In genomic region chr1:225462714-225463574, GRCh38 we compare ENCODE assay signal across 9 cellular contexts. TPM values are rescaled to one million over a fixed set of nuclear protein-coding genes. Genes with fewer than 3 reads are reported as not detected.
DNase-seq lines count a peak whose midpoint lies in the region; ATAC-seq, FAIRE-seq and TF ChIP-seq lines count a peak whose summit lies in the region.
"Had no signal": no experiment of that assay in that cellular context is flagged by ENCODE, and none has a peak within 500 bp of the region (broad histone marks: within the 10 kb centered on the region; RNA-seq: fewer than 3 reads in every experiment).

No MANE protein-coding gene starts in this region.

- DNase-seq in COR-L47 (lab: John Stamatoyannopoulos, UW) = peak; percentile 95
- DNase-seq in PC-9 = peak in 1 of 2 experiments; percentile 45
- DNase-seq in mesothelial cell of epicardium (ENCODE audit: low spot score in 2 of 2, unreplicated experiment in 2 of 2) = no peak
- no peak for DNase-seq in HK-2 (ENCODE audit: unreplicated experiment)
- DNase-seq in HepG2 (ENCODE audit: low spot score) = no peak
- DNase-seq in head of caudate nucleus = no peak
- DNase-seq in mucosa of gallbladder (ENCODE audit: low spot score) = no peak

- TF ChIP-seq RAD21 in Ishikawa (IDR thresholded peaks at IDR 0.05; ENCODE audit: low read depth) = no peak
- no peak for TF ChIP-seq RAD21 in HepG2 (CRISPR knock-in tag; IDR thresholded peaks at IDR 0.05)

- CTCF ChIA-PET in PC-9 (lab: Charles Lee) = no interaction called here
- CTCF ChIA-PET in HepG2 (lab: Yijun Ruan, JAX; ENCODE audit: low intra/inter-chr PET ratio, low total read pairs) = no interaction called here

- FAIRE-seq in HepG2 (lab: Jason Lieb, UNC) = no peak

- H3K27ac ChIP-seq in PC-9 (no peak overlapping the region), HepG2 (ENCODE audit: extremely low read length, insufficient read depth, low read length) (no peak overlapping the region)
- H3K27ac ChIP-seq: coronary artery had no signal

- BruUV-seq in PC-9 (replicated peaks; lab: Mats Ljungman, UMichigan) (no TSS peak), HepG2 (replicated peaks; lab: Mats Ljungman, UMichigan) (no TSS peak)

- H3K36me3 Mint-ChIP-seq in mesothelial cell of epicardium = no peaks in the 10 kb centered on the region

- H3K27me3 Mint-ChIP-seq in mesothelial cell of epicardium (ENCODE audit: low read depth) = no peaks in the 10 kb centered on the region

- peaks cover 55% of the 10 kb centered on the region for H3F3A ChIP-seq in PC-9 (ENCODE audit: insufficient read depth, low read depth)

- TF ChIP-seq EP300 in Ishikawa (IDR thresholded peaks at IDR 0.05; ENCODE audit: borderline replicate concordance) (no peak), HepG2 (IDR thresholded peaks at IDR 0.05; ENCODE audit: low read depth in 2 of 2, low read length in 2 of 2) (no peak), HepG2 (CRISPR knock-in tag; IDR thresholded peaks at IDR 0.05; ENCODE audit: borderline replicate concordance) (no peak)

- H3K27me3 ChIP-seq in PC-9 (ENCODE audit: insufficient read depth, low read depth) = no peaks in the 10 kb centered on the region
- H3K27me3 ChIP-seq in HepG2 (ENCODE audit: control insufficient read depth in 1 of 2, insufficient read depth in 2 of 2, low read length in 2 of 2) = peaks cover 5 to 46% of the 10 kb centered on the region in 2 experiments; a peak in 3 of 5 replicates

- TF ChIP-seq POLR2A in HepG2 (IDR thresholded peaks at IDR 0.05; ENCODE audit: insufficient read depth in 1 of 2, low read depth in 2 of 2, low read length in 2 of 2) = no peak

- H3K9me2 ChIP-seq in PC-9 (ENCODE audit: insufficient read depth) = no peaks in the 10 kb centered on the region

- H3K79me2 ChIP-seq in PC-9 (ENCODE audit: low read depth) (no peaks in the 10 kb centered on the region), HepG2 (ENCODE audit: insufficient read depth, low read length) (no peaks in the 10 kb centered on the region)

- no peak overlapping the region for H3K4me3 Mint-ChIP-seq in mesothelial cell of epicardium

- POLR2A ChIA-PET in PC-9 (lab: Charles Lee; ENCODE audit: unreplicated experiment) (no interaction called here), HepG2 (lab: Yijun Ruan, JAX) (no interaction called here)

- H2AFZ ChIP-seq in PC-9 (no peak overlapping the region), HepG2 (ENCODE audit: low read length) (no peak overlapping the region)

- WGBS in HepG2 (ENCODE audit: low lambda C conversion rate) = 28% methylated on average over 12 of the region's 15 CpGs

- H3K27ac Mint-ChIP-seq in mesothelial cell of epicardium = peak overlapping the region; percentile 45

- no peak overlapping the region for H3K9ac ChIP-seq in HepG2 (ENCODE audit: insufficient read depth, low read depth, low read length)

- H3K4me2 ChIP-seq in PC-9 = peak overlapping the region; percentile 42
- no peak overlapping the region; the same call in 1 of the 2 replicates for H3K4me2 ChIP-seq in HepG2 (ENCODE audit: low read depth, low read length)

- no peaks in the 10 kb centered on the region for H3K9me3 ChIP-seq in PC-9 (ENCODE audit: insufficient read depth, low read depth)
- H3K9me3 ChIP-seq in HepG2 (ENCODE audit: low read length) = no peaks in the 10 kb centered on the region

- H3K36me3 ChIP-seq in PC-9 (ENCODE audit: low read depth) = no peaks in the 10 kb centered on the region
- H3K36me3 ChIP-seq in HepG2 (replicated peaks in 1 of 2; ENCODE audit: control insufficient read depth in 1 of 2, insufficient read depth in 2 of 2, low read length in 2 of 2) = no peaks in the 10 kb centered on the region

- H3K4me3 ChIP-seq in PC-9 = no peak overlapping the region
- no peak overlapping the region for H3K4me3 ChIP-seq in HepG2 (replicated peaks in 1 of 3; ENCODE audit: insufficient read depth in 1 of 3, low read depth in 2 of 3, low read length in 3 of 3)
- H3K4me3 ChIP-seq: coronary artery had no signal

- peaks cover 30% of the 10 kb centered on the region for H3K4me1 Mint-ChIP-seq in mesothelial cell of epicardium

- intact Hi-C loops in PC-9 (cut with micrococcal nuclease; ENCODE audit: unreplicated experiment) = loop anchor here (5.0 kb wide), 1 partner anchor 849 kb away; no protein-coding TSS in a partner anchor
- intact Hi-C loops in HepG2 (cut with micrococcal nuclease; ENCODE audit: unreplicated experiment) = no loop called here
- intact Hi-C loops in head of caudate nucleus (cut with DNase I) = no loop called here

- H3K9me3 Mint-ChIP-seq in mesothelial cell of epicardium = no peaks in the 10 kb centered on the region

- peaks cover 72% of the 10 kb centered on the region for H3K4me1 ChIP-seq in PC-9 (replicated peaks; ENCODE audit: insufficient read depth)
- peaks cover 47% of the 10 kb centered on the region for H3K4me1 ChIP-seq in HepG2 (ENCODE audit: insufficient read depth, low read length)

- H4K20me1 ChIP-seq in PC-9 (ENCODE audit: insufficient read depth) (no peaks in the 10 kb centered on the region), HepG2 (ENCODE audit: insufficient read depth, low read length) (no peaks in the 10 kb centered on the region)

- no peak for ATAC-seq in HepG2

- TF ChIP-seq CTCF in PC-9 (conservative IDR thresholded peaks at IDR 0.05) (no peak), mesothelial cell of epicardium (IDR thresholded peaks at IDR 0.05; ENCODE audit: unreplicated experiment) (no peak), HepG2 (CRISPR knock-in tag; IDR thresholded peaks at IDR 0.05) (no peak)

- in situ Hi-C loops in HepG2 (cut with HindIII; ENCODE audit: extremely low pct_ligation_motif_present, low pct_unique_long_range_greater_than_20kb) = no loop called here

TF ChIP-seq in Ishikawa, 13 proteins besides CTCF, POLR2A, EP300 and RAD21:
- TF ChIP-seq CREB1 (IDR thresholded peaks at IDR 0.05; ENCODE audit: low read depth) = no peak
- no peak for TF ChIP-seq MAX (IDR thresholded peaks at IDR 0.05)
- TF ChIP-seq USF1 (IDR thresholded peaks at IDR 0.05) = no peak
- TF ChIP-seq NFIC (IDR thresholded peaks at IDR 0.05) = peak; percentile 21; the same call in 1 of the 2 replicates

TF ChIP-seq in HepG2, 621 proteins besides CTCF, POLR2A, EP300 and RAD21 (continues in another document):
- TF ChIP-seq MYNN (CRISPR knock-in tag; IDR thresholded peaks at IDR 0.05; ENCODE audit: low read depth) (no peak), ARNT2 (CRISPR knock-in tag; IDR thresholded peaks at IDR 0.05; ENCODE audit: low read depth) (no peak), HOXA5 (CRISPR knock-in tag; IDR thresholded peaks at IDR 0.05) (no peak), PRMT3 (CRISPR knock-in tag; IDR thresholded peaks at IDR 0.05; ENCODE audit: borderline replicate concordance, low read depth) (no peak)

RNA-seq across cellular contexts. Expression of gene LBR, which starts 35.1 kb away (rescaled TPM):
- total RNA-seq in PC-9 (2021) = 128 and 158 TPM in 2 replicates
- total RNA-seq in mesothelial cell of epicardium = 67.5 to 73.4 TPM (median 70.0 TPM) in 3 replicates
- total RNA-seq in HepG2 (2016; rRNA removed; fragmentation: Illumina TruSeq; extraction: Trizol) = 64.4 and 76.7 TPM in 2 replicates
- total RNA-seq in HepG2 (2016; cell fraction: cytosol; rRNA removed; fragmentation: Illumina TruSeq; extraction: Trizol; ENCODE audit: low read depth) = 5.8 and 7.2 TPM in 2 replicates
- 58.0 and 76.5 TPM in 2 replicates for total RNA-seq in HepG2 (2016; cell fraction: insoluble cytoplasmic fraction; rRNA removed; fragmentation: Illumina TruSeq; extraction: Trizol)
- 18.3 and 23.6 TPM in 2 replicates for total RNA-seq in HepG2 (2016; cell fraction: membrane; rRNA removed; fragmentation: Illumina TruSeq; extraction: Trizol)
- 103 and 116 TPM in 2 replicates for total RNA-seq in HepG2 (2016; cell fraction: nucleus; rRNA removed; fragmentation: Illumina TruSeq; extraction: Trizol)
- 38.2 and 38.9 TPM in 2 replicates for polyA plus RNA-seq in HepG2 (2011; rRNA removed)
- 25.2 and 34.9 TPM in 2 replicates for polyA plus RNA-seq in HepG2 (2011; cell fraction: cytosol; rRNA removed)
- 20.9 and 21.1 TPM in 2 replicates for polyA plus RNA-seq in HepG2 (2011; cell fraction: nucleus; rRNA removed)
- polyA plus RNA-seq in HepG2 (2012) = 42.0 and 46.8 TPM in 2 replicates
- polyA plus RNA-seq in HepG2 (2016; cell fraction: cytosol; fragmentation: Illumina TruSeq; extraction: Trizol; ENCODE audit: low read depth) = 3.8 and 4.4 TPM in 2 replicates
- polyA plus RNA-seq in HepG2 (2016; cell fraction: insoluble cytoplasmic fraction; fragmentation: Illumina TruSeq; extraction: Trizol; ENCODE audit: low read depth) = 58.6 and 66.3 TPM in 2 replicates
- polyA plus RNA-seq in HepG2 (2016; cell fraction: membrane; fragmentation: Illumina TruSeq; extraction: Trizol; ENCODE audit: low read depth) = 12.1 and 13.5 TPM in 2 replicates
- polyA plus RNA-seq in HepG2 (2016; cell fraction: nucleus; fragmentation: Illumina TruSeq; extraction: Trizol; ENCODE audit: insufficient read depth, low read depth) = 109 and 114 TPM in 2 replicates
- polyA minus RNA-seq in HepG2 (2011; rRNA and poly(A)+ RNA removed; ENCODE audit: low replicate concordance) = 59.8 and 110 TPM in 2 replicates
- polyA minus RNA-seq in HepG2 (2011; cell fraction: cytosol; rRNA and poly(A)+ RNA removed) = 35.1 and 35.9 TPM in 2 replicates
- polyA minus RNA-seq in HepG2 (2011; cell fraction: nucleus; rRNA and poly(A)+ RNA removed) = 43.9 and 51.8 TPM in 2 replicates
- total RNA-seq in mucosa of gallbladder = 55.5 TPM
